Comparison of ENCODE assay signal across 8 cellular contexts in the genomic region with DNA sequence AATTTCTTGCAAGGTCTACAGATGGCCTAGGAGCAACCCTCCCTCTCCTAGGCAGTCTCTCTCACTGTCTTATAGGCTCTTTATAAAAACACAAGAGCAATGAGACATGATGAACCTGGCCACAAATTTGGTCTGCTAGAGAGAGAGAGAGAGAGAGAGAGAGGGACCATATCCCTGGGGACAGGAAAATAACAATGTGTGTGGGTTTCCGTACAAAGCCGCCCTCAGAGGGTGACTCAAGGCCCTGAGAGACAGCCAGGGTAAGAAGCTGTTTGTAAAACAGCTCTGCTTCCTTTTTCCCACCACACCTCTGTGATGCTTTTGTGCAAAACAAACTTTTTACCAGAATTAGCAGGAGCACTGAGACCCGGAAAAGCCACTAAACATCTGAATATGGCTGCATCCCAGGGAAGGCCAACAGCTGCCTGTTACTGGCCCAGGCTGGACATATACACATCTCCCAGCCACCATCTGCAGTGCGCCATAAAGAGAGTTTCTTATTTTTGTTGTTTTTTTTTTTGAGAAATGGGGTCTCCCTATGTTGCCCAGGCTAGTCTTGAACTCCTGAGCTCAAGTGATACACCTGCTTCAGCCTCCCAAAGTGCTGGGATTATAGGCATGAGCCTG. TPM values are rescaled to one million over a fixed set of nuclear protein-coding genes. Genes with fewer than 3 reads are reported as not detected.
DNase-seq lines count a peak whose midpoint lies in the region; ATAC-seq, FAIRE-seq and TF ChIP-seq lines count a peak whose summit lies in the region.

No MANE protein-coding gene starts in this region.

- H3K27ac ChIP-seq in endothelial cell of umbilical vein (ENCODE audit: insufficient read depth, low read depth, low read length), result peak overlapping the region; percentile 77

- no peak for TF ChIP-seq CTCF in endothelial cell of umbilical vein (IDR thresholded peaks at IDR 0.05; ENCODE audit: extremely low read depth in 1 of 2, insufficient read depth in 1 of 2, low read depth in 1 of 2, low read length in 2 of 2)

- no peak for TF ChIP-seq POLR2A in endothelial cell of umbilical vein (IDR thresholded peaks at IDR 0.05; ENCODE audit: low read depth, low read length)

- peak; percentile 77 for ATAC-seq in stimulated activated naive CD8-positive, alpha-beta T cell treated with anti-CD3 and anti-CD28 coated beads, Interleukin-15, Interleukin-2, amounts not matched to agents 100 U/mL and 50 U/mL, for 24 hours
- ATAC-seq in HG03280 (IDR thresholded peaks at IDR 0.05; ENCODE audit: unreplicated experiment), result no peak

- no peak overlapping the region for H3K4me3 ChIP-seq in endothelial cell of umbilical vein (replicated peaks in 1 of 3; ENCODE audit: insufficient read depth in 1 of 3, low read depth in 1 of 3, low read length in 3 of 3)

- no peak overlapping the region for H2AFZ ChIP-seq in endothelial cell of umbilical vein (ENCODE audit: low read depth, low read length)

- peak; percentile 30 for DNase-seq in H4 (ENCODE audit: low spot score)
- DNase-seq in UCSD-AML1 (lab: John Stamatoyannopoulos, UW; ENCODE audit: unreplicated experiment), result peak; percentile 31
- peak; percentile 94 for DNase-seq in endothelial cell of umbilical vein (ENCODE audit: low read depth, low spot score)
- no peak for DNase-seq in stimulated activated naive CD8-positive, alpha-beta T cell treated with anti-CD3 and anti-CD28 coated beads, Interleukin-15, Interleukin-2, amounts not matched to agents 100 U/mL and 50 U/mL, for 24 hours
- no peak for DNase-seq in NCI-H748 treated with DMSO at 0.1 percent for 48 hours (lab: John Stamatoyannopoulos, UW)
- no peak for DNase-seq in NCI-H510A (lab: John Stamatoyannopoulos, UW)
- no peak for DNase-seq in AG08396 (ENCODE audit: low spot score)

- intact Hi-C loops in endothelial cell of umbilical vein (cut with micrococcal nuclease), result loop anchor here (1.0 to 10.0 kb wide), 10 partner anchors 16 to 471 kb away; partner anchors contain the start of gene GIMAP6

- no peaks in the 10 kb centered on the region for H3K9me1 ChIP-seq in endothelial cell of umbilical vein (replicated peaks; ENCODE audit: control insufficient read depth, extremely low read depth, insufficient read depth, low read length)

- BruUV-seq in endothelial cell of umbilical vein (replicated peaks; lab: Mats Ljungman, UMichigan), result no TSS peak

- H3K9me3 ChIP-seq in endothelial cell of umbilical vein (replicated peaks; ENCODE audit: control insufficient read depth, insufficient read depth, low read length), result no peaks in the 10 kb centered on the region

- H3K4me2 ChIP-seq in endothelial cell of umbilical vein (ENCODE audit: insufficient read depth, low read length), result peak overlapping the region; percentile 55

- dilution Hi-C loops in endothelial cell of umbilical vein (cut with MboI; ENCODE audit: extremely low pct_ligation_motif_present, low sequenced_read_pairs), result no loop called here

- peak overlapping the region; percentile 39 for H3K9ac ChIP-seq in endothelial cell of umbilical vein (replicated peaks; ENCODE audit: extremely low read depth, insufficient read depth, low read length)

- CTCF ChIA-PET in endothelial cell of umbilical vein (lab: Charles Lee), result interaction anchor here (0.7 to 5.1 kb wide), 18 partner anchors 10 to 417 kb away, joined by 3 to 120 read pairs (median 4); partner anchors contain the start of genes GIMAP1, GIMAP2 and GIMAP8

- peak; percentile 100 for FAIRE-seq in endothelial cell of umbilical vein (lab: Jason Lieb, UNC)

- no peaks in the 10 kb centered on the region for H4K20me1 ChIP-seq in endothelial cell of umbilical vein (replicated peaks; ENCODE audit: control insufficient read depth, extremely low read depth, insufficient read depth, low read length)

- H3K4me1 ChIP-seq in endothelial cell of umbilical vein (ENCODE audit: control insufficient read depth, extremely low read depth, insufficient read depth, low read length), result peaks cover 22% of the 10 kb centered on the region

- H3K79me2 ChIP-seq in endothelial cell of umbilical vein (ENCODE audit: control insufficient read depth, insufficient read depth, low read length), result no peaks in the 10 kb centered on the region

- POLR2A ChIA-PET in endothelial cell of umbilical vein (lab: Charles Lee), result interaction anchor here (0.7 to 1.0 kb wide), 4 partner anchors 39 to 304 kb away, joined by 3 read pairs; partner anchors contain the start of gene GIMAP4

- H3K36me3 ChIP-seq in endothelial cell of umbilical vein (ENCODE audit: control insufficient read depth in 2 of 2, extremely low read depth in 1 of 2, insufficient read depth in 2 of 2, low read length in 2 of 2), result no peaks in the 10 kb centered on the region

- no peaks in the 10 kb centered on the region for H3K27me3 ChIP-seq in endothelial cell of umbilical vein (ENCODE audit: control insufficient read depth in 2 of 2, insufficient read depth in 2 of 2, low read length in 2 of 2)

TF ChIP-seq in endothelial cell of umbilical vein, 7 proteins besides CTCF, POLR2A, EP300 and RAD21:
- no peak for TF ChIP-seq MAX (IDR thresholded peaks at IDR 0.05; ENCODE audit: insufficient read depth, insufficient read length)
- TF ChIP-seq JUN (IDR thresholded peaks at IDR 0.05; ENCODE audit: borderline replicate concordance, insufficient read depth, insufficient read length, low read depth), result peak; percentile 74
- no peak for TF ChIP-seq MYC (IDR thresholded peaks at IDR 0.05; ENCODE audit: low read depth, low read length)
- no peak for TF ChIP-seq EZH2 (IDR thresholded peaks at IDR 0.05; ENCODE audit: borderline replicate concordance, low read depth, low read length, severe bottlenecking)
- TF ChIP-seq FOS (IDR thresholded peaks at IDR 0.05; ENCODE audit: borderline replicate concordance, insufficient read depth, low read length), result peak; percentile 91
- peak; percentile 67 for TF ChIP-seq POLR2AphosphoS5 (IDR thresholded peaks at IDR 0.05; ENCODE audit: insufficient read depth, low read depth, low read length)
- TF ChIP-seq GATA2 (IDR thresholded peaks at IDR 0.05; ENCODE audit: insufficient read depth, insufficient read length, low read depth, low read length), result peak; percentile 54
TF ChIP-seq in endothelial cell of umbilical vein: peak in this region for 4.

RNA-seq across cellular contexts. Expression of gene GIMAP5, which starts 18.4 kb away (rescaled TPM):
- 0.12 and 1.2 TPM in 2 replicates for total RNA-seq in H4 (2014; rRNA removed; shearing (Covaris generic))
- 0.44 and 0.85 TPM in 2 replicates for total RNA-seq in endothelial cell of umbilical vein
- polyA plus RNA-seq in endothelial cell of umbilical vein, result 14.9 and 18.9 TPM in 2 replicates
- 11.6 and 12.5 TPM in 2 replicates for polyA plus RNA-seq in endothelial cell of umbilical vein (2011; cell fraction: cytosol; rRNA removed)
- polyA plus RNA-seq in endothelial cell of umbilical vein (2011; cell fraction: nucleus; rRNA removed), result 11.5 and 16.9 TPM in 2 replicates
- 1.8 TPM in 2 replicates for polyA plus RNA-seq in endothelial cell of umbilical vein (2012)
- 17.7 and 23.6 TPM in 2 replicates for polyA minus RNA-seq in endothelial cell of umbilical vein
- polyA minus RNA-seq in endothelial cell of umbilical vein (2011; cell fraction: cytosol; rRNA and poly(A)+ RNA removed), result not detected
- 13.4 and 14.2 TPM in 2 replicates for polyA minus RNA-seq in endothelial cell of umbilical vein (2011; cell fraction: nucleus; rRNA and poly(A)+ RNA removed)

RNA-seq across cellular contexts. Expression of gene GIMAP1, which starts 39.2 kb away (rescaled TPM):
- total RNA-seq in H4 (2014; rRNA removed; shearing (Covaris generic)), result not detected in 2 replicates
- 11.8 and 11.9 TPM in 2 replicates for total RNA-seq in endothelial cell of umbilical vein
- polyA plus RNA-seq in endothelial cell of umbilical vein, result 8.1 and 10.0 TPM in 2 replicates
- 8.7 and 11.0 TPM in 2 replicates for polyA plus RNA-seq in endothelial cell of umbilical vein (2011; cell fraction: cytosol; rRNA removed)
- polyA plus RNA-seq in endothelial cell of umbilical vein (2011; cell fraction: nucleus; rRNA removed), result 7.9 and 8.0 TPM in 2 replicates
- 7.8 and 12.2 TPM in 2 replicates for polyA plus RNA-seq in endothelial cell of umbilical vein (2012)
- 3.8 and 5.8 TPM in 2 replicates for polyA minus RNA-seq in endothelial cell of umbilical vein
- polyA minus RNA-seq in endothelial cell of umbilical vein (2011; cell fraction: cytosol; rRNA and poly(A)+ RNA removed), result not detected
- 5.0 and 6.5 TPM in 2 replicates for polyA minus RNA-seq in endothelial cell of umbilical vein (2011; cell fraction: nucleus; rRNA and poly(A)+ RNA removed)

RNA-seq across cellular contexts. Expression of gene TMEM176B, which starts 44.6 kb away (rescaled TPM):
- 0.27 and 0.76 TPM in 2 replicates for total RNA-seq in H4 (2014; rRNA removed; shearing (Covaris generic))
- not detected in 2 replicates for total RNA-seq in endothelial cell of umbilical vein
- 0.13 and 0.23 TPM in 2 replicates for polyA plus RNA-seq in endothelial cell of umbilical vein
- polyA plus RNA-seq in endothelial cell of umbilical vein (2011; cell fraction: cytosol; rRNA removed), result 0.06 TPM in 1 of 2 replicates, not detected in the other
- polyA plus RNA-seq in endothelial cell of umbilical vein (2011; cell fraction: nucleus; rRNA removed), result 0.34 TPM in 1 of 2 replicates, not detected in the other
- not detected in 2 replicates for polyA plus RNA-seq in endothelial cell of umbilical vein (2012)
- polyA minus RNA-seq in endothelial cell of umbilical vein, result not detected in 2 replicates
- not detected for polyA minus RNA-seq in endothelial cell of umbilical vein (2011; cell fraction: cytosol; rRNA and poly(A)+ RNA removed)
- polyA minus RNA-seq in endothelial cell of umbilical vein (2011; cell fraction: nucleus; rRNA and poly(A)+ RNA removed), result 0.48 TPM in 1 of 2 replicates, not detected in the other

RNA-seq across cellular contexts. Expression of gene TMEM176A, which starts 45.0 kb away (rescaled TPM):
- total RNA-seq in H4 (2014; rRNA removed; shearing (Covaris generic)), result not detected in 2 replicates
- total RNA-seq in endothelial cell of umbilical vein, result not detected in 2 replicates
- not detected in 2 replicates for polyA plus RNA-seq in endothelial cell of umbilical vein
- not detected in 2 replicates for polyA plus RNA-seq in endothelial cell of umbilical vein (2011; cell fraction: cytosol; rRNA removed)
- polyA plus RNA-seq in endothelial cell of umbilical vein (2011; cell fraction: nucleus; rRNA removed), result not detected in 2 replicates
- not detected in 2 replicates for polyA plus RNA-seq in endothelial cell of umbilical vein (2012)
- not detected in 2 replicates for polyA minus RNA-seq in endothelial cell of umbilical vein
- polyA minus RNA-seq in endothelial cell of umbilical vein (2011; cell fraction: cytosol; rRNA and poly(A)+ RNA removed), result not detected
- not detected in 2 replicates for polyA minus RNA-seq in endothelial cell of umbilical vein (2011; cell fraction: nucleus; rRNA and poly(A)+ RNA removed)

Comparison
In these comparisons a context has a peak if more than half of its experiments do, and no peak if none do; other contexts are left out.
1. DNase-seq: peak in H4 (single experiment), UCSD-AML1 (single experiment) and endothelial cell of umbilical vein (single experiment); none in stimulated activated naive CD8-positive, alpha-beta T cell treated with anti-CD3 and anti-CD28 coated beads, Interleukin-15, Interleukin-2, amounts not matched to agents 100 U/mL and 50 U/mL, for 24 hours (single experiment), NCI-H748 treated with DMSO at 0.1 percent for 48 hours (single experiment), NCI-H510A (single experiment) and AG08396 (single experiment).
2. RNA of gene GIMAP1, which starts 39.2 kb away (total RNA-seq): 11.8 to 11.9 TPM in endothelial cell of umbilical vein; not detected in H4; every median in the first group is over 10 times any median in the second.